ENCODE assay signal across 26 cellular contexts in the genomic region with DNA sequence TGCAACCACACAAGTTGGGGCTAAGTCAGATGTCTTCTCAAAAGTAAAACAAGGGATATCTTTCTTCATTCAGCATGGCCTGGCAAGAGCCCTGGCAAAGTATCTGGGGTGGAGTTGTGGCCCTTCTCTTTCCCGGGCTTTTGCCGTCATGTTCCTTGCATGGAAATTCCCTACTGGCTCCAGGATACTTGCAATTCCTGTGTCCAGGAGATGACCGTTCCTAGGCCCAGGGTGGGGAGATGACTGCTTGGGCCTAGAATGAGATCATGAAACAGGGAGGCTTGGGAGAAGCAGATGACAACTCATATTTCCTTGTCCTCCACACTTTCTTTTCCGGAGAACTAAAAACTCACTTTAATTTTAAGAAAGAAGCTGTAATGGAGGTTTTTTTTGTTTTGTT.
"Had no signal": no experiment of that assay in that cellular context is flagged by ENCODE, and none has a peak within 500 bp of the region (broad histone marks: within the 10 kb centered on the region; RNA-seq: fewer than 3 reads in every experiment).

No MANE protein-coding gene starts in this region.

- H3K4me3 Mint-ChIP-seq: naive thymus-derived CD8-positive, alpha-beta T cell; stimulated activated memory B cell treated with anti-CD40 and anti-IgM and Interleukin-4, amounts not matched to agents 10 μg/mL and 1 μg/mL and 100 μg/mL, for 72 hours had no signal

- H3K27me3 ChIP-seq: ovary, spleen, testis, tibial artery, upper lobe of right lung, vagina had no signal

- H3K27ac Mint-ChIP-seq: naive thymus-derived CD8-positive, alpha-beta T cell; nephron progenitor cell; stimulated activated memory B cell treated with anti-CD40 and anti-IgM and Interleukin-4, amounts not matched to agents 10 μg/mL and 1 μg/mL and 100 μg/mL, for 72 hours had no signal

- ATAC-seq: effector memory CD8-positive, alpha-beta T cell; left ventricle myocardium superior; lower lobe of right lung; naive thymus-derived CD8-positive, alpha-beta T cell; psoas muscle; right cardiac atrium; stimulated activated memory B cell treated with anti-CD40 and anti-IgM and Interleukin-4, amounts not matched to agents 10 μg/mL and 1 μg/mL and 100 μg/mL, for 72 hours; stimulated activated naive CD8-positive, alpha-beta T cell treated with anti-CD3 and anti-CD28 coated beads, Interleukin-15, Interleukin-2, amounts not matched to agents 100 U/mL and 50 U/mL, for 24 hours; upper lobe of right lung had no signal

- H3K9me3 ChIP-seq: lower lobe of right lung, ovary, psoas muscle, spleen, testis, tibial artery, upper lobe of right lung, vagina had no signal

- H3K4me1 ChIP-seq: lower lobe of right lung, psoas muscle, testis, upper lobe of right lung, vagina had no signal

- H3K9me3 Mint-ChIP-seq: effector memory CD8-positive, alpha-beta T cell; immature natural killer cell; naive thymus-derived CD8-positive, alpha-beta T cell; nephron progenitor cell; stimulated activated memory B cell treated with anti-CD40 and anti-IgM and Interleukin-4, amounts not matched to agents 10 μg/mL and 1 μg/mL and 100 μg/mL, for 72 hours had no signal

- DNase-seq: effector memory CD8-positive, alpha-beta T cell; foreskin melanocyte; hypothalamus; immature natural killer cell; islet precursor cell; kidney glomerular epithelial cell; left ventricle myocardium superior; lower lobe of right lung; naive thymus-derived CD8-positive, alpha-beta T cell; nephron progenitor cell; occipital lobe; ovary; posterior cingulate gyrus; psoas muscle; right cardiac atrium; spleen; stimulated activated CD4-positive, alpha-beta T cell treated with anti-CD3 and anti-CD28 coated beads, Interleukin-4, amount 100 ng/mL, for 4 hours; stimulated activated naive CD8-positive, alpha-beta T cell treated with anti-CD3 and anti-CD28 coated beads, Interleukin-15, Interleukin-2, amounts not matched to agents 100 U/mL and 50 U/mL, for 24 hours; substantia nigra; testis; tibial artery; upper lobe of right lung had no signal

- H3K36me3 ChIP-seq: lower lobe of right lung, ovary, spleen, tibial artery, upper lobe of right lung, vagina had no signal

- H3K36me3 Mint-ChIP-seq: immature natural killer cell; naive thymus-derived CD8-positive, alpha-beta T cell; stimulated activated memory B cell treated with anti-CD40 and anti-IgM and Interleukin-4, amounts not matched to agents 10 μg/mL and 1 μg/mL and 100 μg/mL, for 72 hours had no signal

- H3K27ac ChIP-seq: coronary artery, lower lobe of right lung, ovary, psoas muscle, skin epidermis, spleen, testis, tibial artery, upper lobe of right lung, vagina had no signal

- H3K27me3 Mint-ChIP-seq: effector memory CD8-positive, alpha-beta T cell; stimulated activated memory B cell treated with anti-CD40 and anti-IgM and Interleukin-4, amounts not matched to agents 10 μg/mL and 1 μg/mL and 100 μg/mL, for 72 hours had no signal

- H3K4me3 ChIP-seq: coronary artery, lower lobe of right lung, ovary, psoas muscle, skin epidermis, spleen, testis, tibial artery, upper lobe of right lung, vagina had no signal
